ENCODE assay signal across 10 cellular contexts in the genomic region with DNA sequence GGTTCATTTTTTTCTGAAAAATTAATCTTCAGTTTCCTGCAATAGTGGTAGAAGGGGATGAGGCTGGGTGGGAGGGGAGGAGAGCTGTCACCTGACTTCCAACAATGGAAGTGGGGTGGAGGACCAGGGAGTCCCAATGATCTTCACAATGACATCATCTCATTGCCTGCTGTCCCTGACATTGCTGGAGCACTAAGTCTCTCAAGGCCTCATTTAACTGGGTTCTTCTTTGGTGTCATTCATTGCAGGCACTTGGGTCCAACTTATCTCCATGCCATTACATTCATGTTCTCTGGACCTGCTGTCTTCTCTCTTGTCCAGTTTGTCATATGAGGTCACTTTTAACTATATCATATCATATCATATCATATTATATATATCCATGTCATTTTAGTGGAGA.
"Had no signal": no experiment of that assay in that cellular context is flagged by ENCODE, and none has a peak within 500 bp of the region (broad histone marks: within the 10 kb centered on the region; RNA-seq: fewer than 3 reads in every experiment).

No MANE protein-coding gene starts in this region.

- H3K9ac ChIP-seq: GM23248, KMS-11 had no signal

- FAIRE-seq: H54, HTR-8/SVneo had no signal

- H3K27ac ChIP-seq: GM23248, KMS-11 had no signal

- H3K4me2 ChIP-seq: KMS-11 had no signal

- H2AFZ ChIP-seq: GM23248 had no signal

- H3K4me3 ChIP-seq: GM23248 had no signal

- DNase-seq: GM23248, GOT3, H9, HCEC 1CT, HFFc6, Karpas-422, KBM-7 had no signal
